25 cellular contexts compared by ENCODE assay signal in genomic region chr1:31203215-31203614, GRCh38. TPM values are rescaled to one million over a fixed set of nuclear protein-coding genes. Genes with fewer than 3 reads are reported as not detected.
DNase-seq lines count a peak whose midpoint lies in the region; ATAC-seq lines count a peak whose summit lies in the region.
"Had no signal": no experiment of that assay in that cellular context is flagged by ENCODE, and none has a peak within 500 bp of the region (broad histone marks: within the 10 kb centered on the region; RNA-seq: fewer than 3 reads in every experiment).

No MANE protein-coding gene starts in this region.

- DNase-seq in M059J (ENCODE audit: low read depth) (peak; percentile 48), anterior cingulate cortex (lab: John Stamatoyannopoulos, UW) (peak in 30 of 58 donors; percentile 10 to 72 (median 34)), globus pallidus (ENCODE audit: low spot score) (peak; percentile 81), posterior cingulate gyrus (peak in 7 of 10 donors; percentile 25 to 88 (median 35)), SIG-M5 treated with dmso at 0.1 percent for 504 hours (lab: John Stamatoyannopoulos, UW; ENCODE audit: unreplicated experiment) (no peak)
- no peak for DNase-seq in stimulated activated CD4-positive, alpha-beta T cell treated with anti-CD3 and anti-CD28 coated beads, Interleukin-4, amount 100 ng/mL, for 1 hour
- DNase-seq: activated CD4-positive, alpha-beta memory T cell treated with anti-CD3 and anti-CD28 coated beads, Interleukin-2, amount 10 ng/mL, durations not matched to agents 7 days and 5 days; activated CD4-positive, CD25-positive, alpha-beta regulatory T cell treated with anti-CD3 and anti-CD28 coated beads, Interleukin-2, amount 50 U/mL, for 72 hours; activated CD8-positive, alpha-beta memory T cell treated with anti-CD3 and anti-CD28 coated beads, Interleukin-2, amount 50 U/mL, for 48 hours; aorta; BE2C; CD8-positive, alpha-beta memory T cell; central memory CD4-positive, alpha-beta T cell; H7; kidney; lower lobe of right lung; NCI-H2029 treated with DMSO at 0.1 percent for 48 hours; psoas muscle; stimulated activated naive CD4-positive, alpha-beta T cell treated with Interleukin-2 at 50 U/mL for 16 hours; T-helper 17 cell; tibial artery had no signal

- ATAC-seq in GM21390 (IDR thresholded peaks at IDR 0.05; ENCODE audit: unreplicated experiment) (no peak), HG03175 (IDR thresholded peaks at IDR 0.05; ENCODE audit: unreplicated experiment) (no peak)
- ATAC-seq: lower lobe of right lung, psoas muscle, SK-N-SH treated with all-trans-retinoic acid at 6 μM for 48 hours, T-helper 17 cell had no signal

- intact Hi-C loops in posterior cingulate gyrus (cut with DNase I): no loop called here

RNA-seq across cellular contexts. Expression of gene NKAIN1, which starts 36.5 kb away (rescaled TPM):
- total RNA-seq in M059J (2014; rRNA removed; shearing (Covaris generic)): 0.12 and 2.8 TPM in 2 replicates
- total RNA-seq: activated CD4-positive, alpha-beta memory T cell treated with anti-CD3 and anti-CD28 coated beads, Interleukin-2, amount 10 ng/mL, durations not matched to agents 7 days and 5 days; CD8-positive, alpha-beta memory T cell; HT-29; lower lobe of right lung; T-helper 17 cell had no signal

Comparison
In these comparisons a context has a peak if more than half of its experiments do, and no peak if none do; other contexts are left out.
1. DNase-seq: peak in M059J (single experiment), anterior cingulate cortex (30 of 58), globus pallidus (single experiment) and posterior cingulate gyrus (7 of 10); none in SIG-M5 treated with dmso at 0.1 percent for 504 hours (single experiment) and stimulated activated CD4-positive, alpha-beta T cell treated with anti-CD3 and anti-CD28 coated beads, Interleukin-4, amount 100 ng/mL, for 1 hour (single experiment).